In the genomic region with DNA sequence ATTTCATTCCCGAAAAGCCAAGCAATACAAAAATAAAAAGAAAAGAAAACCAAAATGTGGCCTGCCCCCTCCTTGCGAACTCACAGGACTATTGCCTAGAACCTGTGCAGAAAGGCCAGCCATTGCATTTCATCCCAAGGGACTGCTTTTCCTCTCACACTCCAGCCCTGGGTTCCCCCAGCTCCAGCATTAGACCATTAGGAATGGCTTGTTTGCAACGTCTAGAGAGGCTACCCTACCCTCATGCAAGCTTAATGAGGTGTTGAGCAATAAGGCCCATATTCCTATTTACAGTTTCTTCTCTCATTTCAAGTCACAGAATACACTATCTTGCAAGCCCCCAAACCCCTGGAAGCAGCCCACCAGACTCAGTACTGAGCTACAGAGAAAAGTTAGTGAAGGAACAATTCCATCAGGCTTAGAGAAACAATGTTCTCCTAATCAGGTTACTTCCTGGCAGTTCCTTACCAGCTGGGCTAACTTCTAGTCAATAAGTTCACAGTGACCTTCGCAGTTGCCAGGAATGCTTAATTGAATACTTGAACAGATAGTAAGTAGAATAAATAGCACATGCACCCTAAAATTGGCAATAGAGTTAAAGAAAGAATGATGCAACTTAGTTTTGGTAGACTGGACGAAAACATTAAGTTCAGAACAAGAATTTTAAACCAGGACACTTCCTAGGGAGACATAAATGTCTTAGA, we compare ENCODE assay signal across 17 cellular contexts.
DNase-seq lines count a peak whose midpoint lies in the region; ATAC-seq and TF ChIP-seq lines count a peak whose summit lies in the region.
"Had no signal": no experiment of that assay in that cellular context is flagged by ENCODE, and none has a peak within 500 bp of the region (broad histone marks: within the 10 kb centered on the region; RNA-seq: fewer than 3 reads in every experiment).

No MANE protein-coding gene starts in this region.

- H3K9me3 ChIP-seq in body of pancreas (no peaks in the 10 kb centered on the region), testis (no peaks in the 10 kb centered on the region)

- H3K4me1 ChIP-seq in body of pancreas (peaks cover 13% of the 10 kb centered on the region), testis (peaks cover 11% of the 10 kb centered on the region)

- H3K27me3 ChIP-seq in body of pancreas (no peaks in the 10 kb centered on the region), testis (no peaks in the 10 kb centered on the region)

- intact Hi-C loops in body of pancreas (cut with DNase I) (no loop called here), testis (cut with DNase I; ENCODE audit: low total_unique reads) (no loop called here)

- H3K27ac ChIP-seq in body of pancreas = peak overlapping the region in 2 of 4 donors; percentile 38 to 50
- H3K27ac ChIP-seq in testis = no peak overlapping the region

- H3K36me3 ChIP-seq in body of pancreas (replicated peaks in 1 of 2; ENCODE audit: insufficient read depth in 1 of 2, low read depth in 2 of 2) = no peaks in the 10 kb centered on the region
- no peaks in the 10 kb centered on the region for H3K36me3 ChIP-seq in testis (ENCODE audit: low read depth, missing control alignments)

- peak; percentile 77 for ATAC-seq in body of pancreas

- peak in 3 of 4 donors; percentile 15 to 67 (median 21) for DNase-seq in body of pancreas
- peak; percentile 6 for DNase-seq in fibroblast of the aortic adventitia (ENCODE audit: low read depth)
- DNase-seq in mucosa of gallbladder (ENCODE audit: low spot score) = peak; percentile 40
- DNase-seq in testis = peak; percentile 87
- DNase-seq in DMS79 treated with DMSO at 0.1 percent for 48 hours (lab: John Stamatoyannopoulos, UW) = no peak
- DNase-seq in NK-92 (lab: John Stamatoyannopoulos, UW; ENCODE audit: unreplicated experiment) = no peak
- DNase-seq in NCI-H446 treated with DMSO at 0.1 percent for 48 hours (lab: John Stamatoyannopoulos, UW) = no peak
- no peak for DNase-seq in GM03348 (ENCODE audit: low spot score)
- DNase-seq: CD4-positive, CD25-positive, alpha-beta regulatory T cell; HCEC 1CT; KBM-7; MV-4-11; NCI-H1417; NCI-H1930; NCI-H2171; NCI-H446; NCI-H748 treated with DMSO at 0.1 percent for 48 hours had no signal

- TF ChIP-seq CTCF in body of pancreas (IDR thresholded peaks at IDR 0.05) (no peak), fibroblast of the aortic adventitia (IDR thresholded peaks at IDR 0.05; ENCODE audit: insufficient read depth, low read length) (no peak), testis (IDR thresholded peaks at IDR 0.05) (no peak)

- WGBS in body of pancreas, 2 donors = 48% methylated on average over 5 of the region's 5 CpGs
- WGBS in testis, 2 donors = 45 to 50% methylated on average over 5 of the region's 5 CpGs

- TF ChIP-seq POLR2A in body of pancreas (IDR thresholded peaks at IDR 0.05) (no peak), testis (IDR thresholded peaks at IDR 0.05) (no peak)

- H3K4me3 ChIP-seq in body of pancreas (no peak overlapping the region), fibroblast of the aortic adventitia (ENCODE audit: low read depth, low read length) (no peak overlapping the region), testis (no peak overlapping the region)

Comparison
In these comparisons a context has a peak if more than half of its experiments do, and no peak if none do; other contexts are left out.
1. DNase-seq: peak in body of pancreas (3 of 4), fibroblast of the aortic adventitia (single experiment), mucosa of gallbladder (single experiment) and testis (single experiment); none in DMS79 treated with DMSO at 0.1 percent for 48 hours (single experiment), NK-92 (single experiment), NCI-H446 treated with DMSO at 0.1 percent for 48 hours (single experiment) and GM03348 (single experiment).